Comparison of ENCODE assay signal across 22 cellular contexts in the genomic region with DNA sequence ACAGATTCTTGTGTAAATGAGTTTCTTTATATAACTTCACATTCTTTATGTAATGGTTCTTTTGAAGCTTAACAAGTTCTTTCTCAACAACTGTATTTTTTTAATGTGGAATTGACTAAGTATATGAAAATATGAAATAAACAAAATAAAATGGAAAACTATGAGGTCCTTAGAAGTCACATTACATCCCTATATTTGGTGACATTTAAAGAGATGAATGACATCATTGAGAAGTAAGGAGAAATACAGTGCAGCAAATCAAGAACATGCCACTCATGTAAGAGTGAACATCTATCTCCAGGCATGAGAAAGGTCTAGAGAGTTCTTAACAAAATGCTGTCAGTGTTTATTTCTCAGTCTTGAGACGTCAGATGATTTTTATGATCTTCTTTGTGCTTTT. TPM values are rescaled to one million over a fixed set of nuclear protein-coding genes. Genes with fewer than 3 reads are reported as not detected.
DNase-seq lines count a peak whose midpoint lies in the region; ATAC-seq and TF ChIP-seq lines count a peak whose summit lies in the region.
"Had no signal": no experiment of that assay in that cellular context is flagged by ENCODE, and none has a peak within 500 bp of the region (broad histone marks: within the 10 kb centered on the region; RNA-seq: fewer than 3 reads in every experiment).

No MANE protein-coding gene starts in this region.

- peak overlapping the region; percentile 10 for H3K4me3 Mint-ChIP-seq in activated naive CD8-positive, alpha-beta T cell
- H3K4me3 Mint-ChIP-seq in activated naive CD8-positive, alpha-beta T cell treated with anti-CD3 and anti-CD28 coated beads for 36 hours = no peak overlapping the region
- H3K4me3 Mint-ChIP-seq in endothelial cell (ENCODE audit: unreplicated experiment) = no peak overlapping the region
- H3K4me3 Mint-ChIP-seq: memory B cell; stimulated activated memory B cell treated with anti-CD40 and anti-IgM and Interleukin-4, amounts not matched to agents 10 μg/mL and 1 μg/mL and 100 μg/mL, for 72 hours had no signal

- H3K36me3 Mint-ChIP-seq in activated naive CD8-positive, alpha-beta T cell = no peaks in the 10 kb centered on the region
- no peaks in the 10 kb centered on the region for H3K36me3 Mint-ChIP-seq in activated naive CD8-positive, alpha-beta T cell treated with anti-CD3 and anti-CD28 coated beads for 36 hours
- no peaks in the 10 kb centered on the region for H3K36me3 Mint-ChIP-seq in endothelial cell (ENCODE audit: low read depth, unreplicated experiment)
- H3K36me3 Mint-ChIP-seq: stimulated activated memory B cell treated with anti-CD40 and anti-IgM and Interleukin-4, amounts not matched to agents 10 μg/mL and 1 μg/mL and 100 μg/mL, for 72 hours had no signal

- WGBS in psoas muscle, 3 donors = 78 to 92% (median 83%) methylated on average over 1 of the region's 1 CpG

- no peak for DNase-seq in activated naive CD8-positive, alpha-beta T cell treated with anti-CD3 and anti-CD28 coated beads for 36 hours
- DNase-seq in LNCaP clone FGC (ENCODE audit: low read depth) (peak; percentile 52), endothelial cell (ENCODE audit: low spot score) (no peak), psoas muscle (no peak), upper lobe of right lung (no peak), activated gamma-delta T cell (lab: John Stamatoyannopoulos, UW) (no peak)
- DNase-seq: activated CD4-positive, CD25-positive, alpha-beta regulatory T cell treated with anti-CD3 and anti-CD28 coated beads, Interleukin-2, amount 50 U/mL, for 72 hours; activated naive CD4-positive, alpha-beta T cell treated with anti-CD3 and anti-CD28 coated beads, Interleukin-2, amount 50 U/mL, for 16 hours; aorta; C1 segment of cervical spinal cord; Calu3; NCI-H1048; NCI-H2029; NCI-H2227 treated with DMSO at 0.1 percent for 48 hours; occipital lobe; stimulated activated CD4-positive, alpha-beta T cell treated with anti-CD3 and anti-CD28 coated beads, Interleukin-4, amount 100 ng/mL, for 1 hour had no signal

- no peaks in the 10 kb centered on the region for H3K9me3 ChIP-seq in psoas muscle
- no peaks in the 10 kb centered on the region for H3K9me3 ChIP-seq in upper lobe of right lung
- H3K9me3 ChIP-seq: suprapubic skin had no signal

- H3K4me1 Mint-ChIP-seq in activated naive CD8-positive, alpha-beta T cell (ENCODE audit: low read depth) = peaks cover 62% of the 10 kb centered on the region
- H3K4me1 Mint-ChIP-seq in activated naive CD8-positive, alpha-beta T cell treated with anti-CD3 and anti-CD28 coated beads for 36 hours = peaks cover 52% of the 10 kb centered on the region
- peaks cover 51% of the 10 kb centered on the region for H3K4me1 Mint-ChIP-seq in endothelial cell (ENCODE audit: unreplicated experiment)

- H3K9me3 Mint-ChIP-seq in activated naive CD8-positive, alpha-beta T cell (ENCODE audit: low read depth) = no peaks in the 10 kb centered on the region
- H3K9me3 Mint-ChIP-seq in activated naive CD8-positive, alpha-beta T cell treated with anti-CD3 and anti-CD28 coated beads for 36 hours = peaks cover 4% of the 10 kb centered on the region
- no peaks in the 10 kb centered on the region for H3K9me3 Mint-ChIP-seq in endothelial cell (ENCODE audit: unreplicated experiment)
- H3K9me3 Mint-ChIP-seq: dendritic cell treated with granulocyte-macrophage colony-stimulating factor and Interleukin-4, amounts not matched to agents 40 ng/mL and 50 ng/mL, for 4 days; memory B cell; stimulated activated memory B cell treated with anti-CD40 and anti-IgM and Interleukin-4, amounts not matched to agents 10 μg/mL and 1 μg/mL and 100 μg/mL, for 72 hours had no signal

- TF ChIP-seq CTCF in LNCaP clone FGC (IDR thresholded peaks at IDR 0.05; ENCODE audit: control insufficient read depth, extremely low read depth, insufficient read depth) = no peak
- no peak for TF ChIP-seq CTCF in endothelial cell (IDR thresholded peaks at IDR 0.05; ENCODE audit: unreplicated experiment)
- TF ChIP-seq CTCF in psoas muscle (IDR thresholded peaks at IDR 0.05) = no peak
- no peak for TF ChIP-seq CTCF in upper lobe of right lung (IDR thresholded peaks at IDR 0.05)

- H3K36me3 ChIP-seq in psoas muscle (ENCODE audit: insufficient read depth in 1 of 2, low read depth in 1 of 2) (no peaks in the 10 kb centered on the region), upper lobe of right lung (no peaks in the 10 kb centered on the region)
- H3K36me3 ChIP-seq: suprapubic skin had no signal

- peaks cover 7% of the 10 kb centered on the region for H3K4me1 ChIP-seq in psoas muscle
- H3K4me1 ChIP-seq in upper lobe of right lung = peaks cover 16% of the 10 kb centered on the region

- H3K27ac ChIP-seq in psoas muscle (peak overlapping the region; percentile 47), upper lobe of right lung (no peak overlapping the region)

- intact Hi-C loops in psoas muscle (cut with DNase I) = no loop called here
- intact Hi-C loops in upper lobe of right lung (cut with DNase I) = no loop called here

- H3K27me3 Mint-ChIP-seq in activated naive CD8-positive, alpha-beta T cell = no peaks in the 10 kb centered on the region
- no peaks in the 10 kb centered on the region for H3K27me3 Mint-ChIP-seq in activated naive CD8-positive, alpha-beta T cell treated with anti-CD3 and anti-CD28 coated beads for 36 hours
- no peaks in the 10 kb centered on the region for H3K27me3 Mint-ChIP-seq in endothelial cell (ENCODE audit: unreplicated experiment)
- H3K27me3 Mint-ChIP-seq: dendritic cell treated with granulocyte-macrophage colony-stimulating factor and Interleukin-4, amounts not matched to agents 40 ng/mL and 50 ng/mL, for 4 days had no signal

- H3K27me3 ChIP-seq in psoas muscle (ENCODE audit: insufficient read depth in 3 of 3, low read length in 2 of 3) (no peaks in the 10 kb centered on the region), upper lobe of right lung (no peaks in the 10 kb centered on the region)
- H3K27me3 ChIP-seq: suprapubic skin had no signal

- H3K27ac Mint-ChIP-seq in activated naive CD8-positive, alpha-beta T cell = peak overlapping the region; percentile 89
- no peak overlapping the region for H3K27ac Mint-ChIP-seq in activated naive CD8-positive, alpha-beta T cell treated with anti-CD3 and anti-CD28 coated beads for 36 hours
- peak overlapping the region; percentile 100 for H3K27ac Mint-ChIP-seq in endothelial cell (ENCODE audit: unreplicated experiment)
- H3K27ac Mint-ChIP-seq: memory B cell; stimulated activated memory B cell treated with anti-CD40 and anti-IgM and Interleukin-4, amounts not matched to agents 10 μg/mL and 1 μg/mL and 100 μg/mL, for 72 hours had no signal

- ATAC-seq in psoas muscle (no peak), HG03342 (IDR thresholded peaks at IDR 0.05; ENCODE audit: unreplicated experiment) (no peak), upper lobe of right lung (no peak)
- ATAC-seq: stimulated activated memory B cell treated with anti-CD40 and anti-IgM and Interleukin-4, amounts not matched to agents 10 μg/mL and 1 μg/mL and 100 μg/mL, for 72 hours had no signal

- H3K4me3 ChIP-seq in LNCaP clone FGC (ENCODE audit: low read depth, low read length) (no peak overlapping the region), psoas muscle (no peak overlapping the region), upper lobe of right lung (no peak overlapping the region)
- H3K4me3 ChIP-seq: suprapubic skin had no signal

RNA-seq across cellular contexts. Expression of gene AAK1, which starts 39.0 kb away (rescaled TPM):
- 10 to 100 TPM; 78.3 to 85.4 TPM for total RNA-seq in activated naive CD8-positive, alpha-beta T cell treated with anti-CD3 and anti-CD28 coated beads for 36 hours
- total RNA-seq in endothelial cell (ENCODE audit: unreplicated experiment) = 144 TPM
- 10 to 100 TPM; 52.5 to 95.2 (median 65.0) TPM for total RNA-seq in psoas muscle
- polyA plus RNA-seq in psoas muscle = 10 to 100 TPM in 2 of 3 donors, 1 to 10 TPM in 1; 7.8 to 21.9 (median 14.7) TPM
- total RNA-seq in upper lobe of right lung = 72.6 TPM

RNA-seq across cellular contexts. Expression of gene ANXA4, which starts 59.4 kb away (rescaled TPM):
- 10 to 100 TPM; 15.2 to 15.6 TPM for total RNA-seq in activated naive CD8-positive, alpha-beta T cell treated with anti-CD3 and anti-CD28 coated beads for 36 hours
- total RNA-seq in endothelial cell (ENCODE audit: unreplicated experiment) = 29.4 TPM
- total RNA-seq in psoas muscle = 10 to 100 TPM; 19.4 to 29.0 (median 23.4) TPM
- 10 to 100 TPM; 13.2 to 17.0 (median 13.2) TPM for polyA plus RNA-seq in psoas muscle
- 181 TPM for total RNA-seq in upper lobe of right lung
